ENCODE assay signal across 1 cellular context in the genomic region with DNA sequence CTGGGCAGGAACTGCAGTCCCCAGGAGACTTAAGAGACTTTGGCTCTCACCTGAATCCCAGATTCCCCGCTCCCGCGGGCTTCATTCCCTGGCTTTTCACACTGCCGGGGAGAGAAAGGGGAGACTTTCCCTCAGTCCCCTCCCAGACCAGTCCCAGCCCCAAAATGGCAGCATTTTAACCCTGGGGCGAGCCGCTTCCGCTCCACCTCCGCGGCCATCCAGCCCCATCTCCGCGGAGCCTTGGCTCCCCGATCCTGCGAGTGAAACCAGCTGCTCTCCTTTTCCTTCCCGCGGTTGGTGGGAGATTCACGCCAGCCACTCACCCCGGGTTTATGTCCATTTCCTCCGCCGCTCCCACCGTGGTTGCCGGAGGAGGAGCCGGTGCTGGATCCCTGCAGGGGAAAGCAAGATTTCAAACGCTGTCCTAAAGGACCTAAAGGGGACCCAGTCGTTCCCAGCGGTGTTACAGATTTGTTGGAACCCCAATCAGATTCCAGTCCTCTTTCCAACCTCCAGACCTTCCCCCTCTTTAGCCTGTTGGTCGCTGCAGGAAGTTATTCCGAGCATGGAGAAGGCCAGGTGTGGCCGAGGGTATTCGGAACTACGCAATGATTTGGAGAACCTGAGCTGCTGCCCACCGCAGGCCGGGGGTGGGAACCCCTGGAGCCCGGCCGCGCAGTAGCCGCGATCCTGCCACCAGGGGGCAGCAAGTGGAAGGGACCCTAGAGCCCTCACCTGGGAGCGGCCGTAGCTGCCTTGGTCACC.
A peak's percentile ranks its signal among the peaks of the same experiment; 100 is the strongest.
TF ChIP-seq lines count a peak whose summit lies in the region.

No MANE protein-coding gene starts in this region.

TF ChIP-seq in HEK293, 187 proteins besides CTCF, POLR2A, EP300 and RAD21 (continued from another document and continues in another):
- TF ChIP-seq KLF1 (tag by site-specific recombination; IDR thresholded peaks at IDR 0.05): peak; percentile 56
- TF ChIP-seq ZNF530 (tag by site-specific recombination; IDR thresholded peaks at IDR 0.05; ENCODE audit: low read depth): no peak
- TF ChIP-seq ZNF544 (tag by site-specific recombination; IDR thresholded peaks at IDR 0.05): no peak
- TF ChIP-seq, protein P1, sequence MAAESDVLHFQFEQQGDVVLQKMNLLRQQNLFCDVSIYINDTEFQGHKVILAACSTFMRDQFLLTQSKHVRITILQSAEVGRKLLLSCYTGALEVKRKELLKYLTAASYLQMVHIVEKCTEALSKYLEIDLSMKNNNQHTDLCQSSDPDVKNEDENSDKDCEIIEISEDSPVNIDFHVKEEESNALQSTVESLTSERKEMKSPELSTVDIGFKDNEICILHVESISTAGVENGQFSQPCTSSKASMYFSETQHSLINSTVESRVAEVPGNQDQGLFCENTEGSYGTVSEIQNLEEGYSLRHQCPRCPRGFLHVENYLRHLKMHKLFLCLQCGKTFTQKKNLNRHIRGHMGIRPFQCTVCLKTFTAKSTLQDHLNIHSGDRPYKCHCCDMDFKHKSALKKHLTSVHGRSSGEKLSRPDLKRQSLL (tag by site-specific recombination; IDR thresholded peaks at IDR 0.05): peak; percentile 88
- TF ChIP-seq, protein P2, sequence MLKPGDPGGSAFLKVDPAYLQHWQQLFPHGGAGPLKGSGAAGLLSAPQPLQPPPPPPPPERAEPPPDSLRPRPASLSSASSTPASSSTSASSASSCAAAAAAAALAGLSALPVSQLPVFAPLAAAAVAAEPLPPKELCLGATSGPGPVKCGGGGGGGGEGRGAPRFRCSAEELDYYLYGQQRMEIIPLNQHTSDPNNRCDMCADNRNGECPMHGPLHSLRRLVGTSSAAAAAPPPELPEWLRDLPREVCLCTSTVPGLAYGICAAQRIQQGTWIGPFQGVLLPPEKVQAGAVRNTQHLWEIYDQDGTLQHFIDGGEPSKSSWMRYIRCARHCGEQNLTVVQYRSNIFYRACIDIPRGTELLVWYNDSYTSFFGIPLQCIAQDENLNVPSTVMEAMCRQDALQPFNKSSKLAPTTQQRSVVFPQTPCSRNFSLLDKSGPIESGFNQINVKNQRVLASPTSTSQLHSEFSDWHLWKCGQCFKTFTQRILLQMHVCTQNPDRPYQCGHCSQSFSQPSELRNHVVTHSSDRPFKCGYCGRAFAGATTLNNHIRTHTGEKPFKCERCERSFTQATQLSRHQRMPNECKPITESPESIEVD (tag by site-specific recombination; IDR thresholded peaks at IDR 0.05): no peak
- TF ChIP-seq SALL2 (tag by site-specific recombination; IDR thresholded peaks at IDR 0.05; ENCODE audit: borderline replicate concordance): no peak
- no peak for TF ChIP-seq ZNF473 (tag by site-specific recombination; IDR thresholded peaks at IDR 0.05)
- TF ChIP-seq BCL11A (tag by site-specific recombination; IDR thresholded peaks at IDR 0.05; ENCODE audit: low read depth): peak; percentile 86; the same call in 1 of the 2 replicates
- TF ChIP-seq BCL11B (tag by site-specific recombination; IDR thresholded peaks at IDR 0.05; ENCODE audit: low read depth): peak; percentile 91; the same call in 1 of the 2 replicates
- TF ChIP-seq SETDB1 (IDR thresholded peaks at IDR 0.05; ENCODE audit: insufficient read length, low read length): no peak
- TF ChIP-seq SP2 (tag by site-specific recombination; IDR thresholded peaks at IDR 0.05): peak; percentile 51; the same call in 1 of the 2 replicates
- no peak for TF ChIP-seq TCF7L2 (IDR thresholded peaks at IDR 0.05; ENCODE audit: borderline replicate concordance, low read depth, low read length)
- TF ChIP-seq ZNF335 (tag by site-specific recombination; conservative IDR thresholded peaks at IDR 0.05): peak; percentile 100
- TF ChIP-seq, protein P3, sequence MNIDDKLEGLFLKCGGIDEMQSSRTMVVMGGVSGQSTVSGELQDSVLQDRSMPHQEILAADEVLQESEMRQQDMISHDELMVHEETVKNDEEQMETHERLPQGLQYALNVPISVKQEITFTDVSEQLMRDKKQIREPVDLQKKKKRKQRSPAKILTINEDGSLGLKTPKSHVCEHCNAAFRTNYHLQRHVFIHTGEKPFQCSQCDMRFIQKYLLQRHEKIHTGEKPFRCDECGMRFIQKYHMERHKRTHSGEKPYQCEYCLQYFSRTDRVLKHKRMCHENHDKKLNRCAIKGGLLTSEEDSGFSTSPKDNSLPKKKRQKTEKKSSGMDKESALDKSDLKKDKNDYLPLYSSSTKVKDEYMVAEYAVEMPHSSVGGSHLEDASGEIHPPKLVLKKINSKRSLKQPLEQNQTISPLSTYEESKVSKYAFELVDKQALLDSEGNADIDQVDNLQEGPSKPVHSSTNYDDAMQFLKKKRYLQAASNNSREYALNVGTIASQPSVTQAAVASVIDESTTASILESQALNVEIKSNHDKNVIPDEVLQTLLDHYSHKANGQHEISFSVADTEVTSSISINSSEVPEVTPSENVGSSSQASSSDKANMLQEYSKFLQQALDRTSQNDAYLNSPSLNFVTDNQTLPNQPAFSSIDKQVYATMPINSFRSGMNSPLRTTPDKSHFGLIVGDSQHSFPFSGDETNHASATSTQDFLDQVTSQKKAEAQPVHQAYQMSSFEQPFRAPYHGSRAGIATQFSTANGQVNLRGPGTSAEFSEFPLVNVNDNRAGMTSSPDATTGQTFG (tag by site-specific recombination; IDR thresholded peaks at IDR 0.05; ENCODE audit: borderline replicate concordance): no peak
- TF ChIP-seq ZNF664 (tag by site-specific recombination; IDR thresholded peaks at IDR 0.05): no peak
- no peak for TF ChIP-seq ZNF747 (tag by site-specific recombination; IDR thresholded peaks at IDR 0.05)
- peak; percentile 96 for TF ChIP-seq ZFP37 (tag by site-specific recombination; IDR thresholded peaks at IDR 0.05)
- no peak for TF ChIP-seq HOXD13 (CRISPR knock-in tag; IDR thresholded peaks at IDR 0.05; ENCODE audit: borderline replicate concordance)
- peak; percentile 66 for TF ChIP-seq ZNF366 (tag by site-specific recombination; conservative IDR thresholded peaks at IDR 0.05)
- TF ChIP-seq ZNF155 (tag by site-specific recombination; IDR thresholded peaks at IDR 0.05): no peak
- peak; percentile 97 for TF ChIP-seq ZNF600 (tag by site-specific recombination; IDR thresholded peaks at IDR 0.05)
- peak; percentile 70 for TF ChIP-seq ZNF654 (tag by site-specific recombination; IDR thresholded peaks at IDR 0.05; ENCODE audit: low read depth)
- TF ChIP-seq, protein P4, sequence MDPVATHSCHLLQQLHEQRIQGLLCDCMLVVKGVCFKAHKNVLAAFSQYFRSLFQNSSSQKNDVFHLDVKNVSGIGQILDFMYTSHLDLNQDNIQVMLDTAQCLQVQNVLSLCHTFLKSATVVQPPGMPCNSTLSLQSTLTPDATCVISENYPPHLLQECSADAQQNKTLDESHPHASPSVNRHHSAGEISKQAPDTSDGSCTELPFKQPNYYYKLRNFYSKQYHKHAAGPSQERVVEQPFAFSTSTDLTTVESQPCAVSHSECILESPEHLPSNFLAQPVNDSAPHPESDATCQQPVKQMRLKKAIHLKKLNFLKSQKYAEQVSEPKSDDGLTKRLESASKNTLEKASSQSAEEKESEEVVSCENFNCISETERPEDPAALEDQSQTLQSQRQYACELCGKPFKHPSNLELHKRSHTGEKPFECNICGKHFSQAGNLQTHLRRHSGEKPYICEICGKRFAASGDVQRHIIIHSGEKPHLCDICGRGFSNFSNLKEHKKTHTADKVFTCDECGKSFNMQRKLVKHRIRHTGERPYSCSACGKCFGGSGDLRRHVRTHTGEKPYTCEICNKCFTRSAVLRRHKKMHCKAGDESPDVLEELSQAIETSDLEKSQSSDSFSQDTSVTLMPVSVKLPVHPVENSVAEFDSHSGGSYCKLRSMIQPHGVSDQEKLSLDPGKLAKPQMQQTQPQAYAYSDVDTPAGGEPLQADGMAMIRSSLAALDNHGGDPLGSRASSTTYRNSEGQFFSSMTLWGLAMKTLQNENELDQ (tag by site-specific recombination; IDR thresholded peaks at IDR 0.05; ENCODE audit: low read depth): no peak
- peak; percentile 89 for TF ChIP-seq ZBTB21 (tag by site-specific recombination; IDR thresholded peaks at IDR 0.05)
- TF ChIP-seq, protein P5, sequence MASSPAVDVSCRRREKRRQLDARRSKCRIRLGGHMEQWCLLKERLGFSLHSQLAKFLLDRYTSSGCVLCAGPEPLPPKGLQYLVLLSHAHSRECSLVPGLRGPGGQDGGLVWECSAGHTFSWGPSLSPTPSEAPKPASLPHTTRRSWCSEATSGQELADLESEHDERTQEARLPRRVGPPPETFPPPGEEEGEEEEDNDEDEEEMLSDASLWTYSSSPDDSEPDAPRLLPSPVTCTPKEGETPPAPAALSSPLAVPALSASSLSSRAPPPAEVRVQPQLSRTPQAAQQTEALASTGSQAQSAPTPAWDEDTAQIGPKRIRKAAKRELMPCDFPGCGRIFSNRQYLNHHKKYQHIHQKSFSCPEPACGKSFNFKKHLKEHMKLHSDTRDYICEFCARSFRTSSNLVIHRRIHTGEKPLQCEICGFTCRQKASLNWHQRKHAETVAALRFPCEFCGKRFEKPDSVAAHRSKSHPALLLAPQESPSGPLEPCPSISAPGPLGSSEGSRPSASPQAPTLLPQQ (tag by site-specific recombination; IDR thresholded peaks at IDR 0.05): peak; percentile 69
- TF ChIP-seq, protein P6, sequence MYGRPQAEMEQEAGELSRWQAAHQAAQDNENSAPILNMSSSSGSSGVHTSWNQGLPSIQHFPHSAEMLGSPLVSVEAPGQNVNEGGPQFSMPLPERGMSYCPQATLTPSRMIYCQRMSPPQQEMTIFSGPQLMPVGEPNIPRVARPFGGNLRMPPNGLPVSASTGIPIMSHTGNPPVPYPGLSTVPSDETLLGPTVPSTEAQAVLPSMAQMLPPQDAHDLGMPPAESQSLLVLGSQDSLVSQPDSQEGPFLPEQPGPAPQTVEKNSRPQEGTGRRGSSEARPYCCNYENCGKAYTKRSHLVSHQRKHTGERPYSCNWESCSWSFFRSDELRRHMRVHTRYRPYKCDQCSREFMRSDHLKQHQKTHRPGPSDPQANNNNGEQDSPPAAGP (tag by site-specific recombination; IDR thresholded peaks at IDR 0.05): peak; percentile 88
- no peak for TF ChIP-seq ZNF624 (tag by site-specific recombination; IDR thresholded peaks at IDR 0.05)
- no peak; the same call in 1 of the 2 replicates for TF ChIP-seq KLF10 (tag by site-specific recombination; IDR thresholded peaks at IDR 0.05)
- TF ChIP-seq SCRT2 (tag by site-specific recombination; IDR thresholded peaks at IDR 0.05): peak; percentile 91
- peak; percentile 46; the same call in 1 of the 2 replicates for TF ChIP-seq ZNF10 (tag by site-specific recombination; IDR thresholded peaks at IDR 0.05)
- peak; percentile 61; the same call in 1 of the 2 replicates for TF ChIP-seq MZF1 (tag by site-specific recombination; IDR thresholded peaks at IDR 0.05; ENCODE audit: borderline replicate concordance)
- no peak for TF ChIP-seq ZNF133 (tag by site-specific recombination; IDR thresholded peaks at IDR 0.05)
- no peak for TF ChIP-seq ZNF658 (tag by site-specific recombination; IDR thresholded peaks at IDR 0.05)
- TF ChIP-seq SCRT1 (tag by site-specific recombination; IDR thresholded peaks at IDR 0.05; ENCODE audit: borderline replicate concordance): peak; percentile 62; the same call in 1 of the 2 replicates
- no peak for TF ChIP-seq ZNF175 (tag by site-specific recombination; IDR thresholded peaks at IDR 0.05)
- TF ChIP-seq ZNF560 (tag by site-specific recombination; IDR thresholded peaks at IDR 0.05; ENCODE audit: borderline replicate concordance): no peak
- no peak for TF ChIP-seq ZNF140 (tag by site-specific recombination; IDR thresholded peaks at IDR 0.05)
- no peak for TF ChIP-seq ZNF174 (tag by site-specific recombination; IDR thresholded peaks at IDR 0.05)
- TF ChIP-seq, protein P7, sequence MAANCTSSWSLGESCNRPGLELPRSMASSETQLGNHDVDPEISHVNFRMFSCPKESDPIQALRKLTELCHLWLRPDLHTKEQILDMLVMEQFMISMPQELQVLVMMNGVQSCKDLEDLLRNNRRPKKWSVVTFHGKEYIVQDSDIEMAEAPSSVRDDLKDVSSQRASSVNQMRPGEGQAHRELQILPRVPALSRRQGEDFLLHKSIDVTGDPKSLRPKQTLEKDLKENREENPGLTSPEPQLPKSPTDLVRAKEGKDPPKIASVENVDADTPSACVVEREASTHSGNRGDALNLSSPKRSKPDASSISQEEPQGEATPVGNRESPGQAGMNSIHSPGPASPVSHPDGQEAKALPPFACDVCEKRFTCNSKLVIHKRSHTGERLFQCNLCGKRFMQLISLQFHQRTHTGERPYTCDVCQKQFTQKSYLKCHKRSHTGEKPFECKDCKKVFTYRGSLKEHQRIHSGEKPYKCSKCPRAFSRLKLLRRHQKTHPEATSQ (tag by site-specific recombination; IDR thresholded peaks at IDR 0.05): no peak
- TF ChIP-seq RBAK (tag by site-specific recombination; IDR thresholded peaks at IDR 0.05): no peak
- TF ChIP-seq, protein P8, sequence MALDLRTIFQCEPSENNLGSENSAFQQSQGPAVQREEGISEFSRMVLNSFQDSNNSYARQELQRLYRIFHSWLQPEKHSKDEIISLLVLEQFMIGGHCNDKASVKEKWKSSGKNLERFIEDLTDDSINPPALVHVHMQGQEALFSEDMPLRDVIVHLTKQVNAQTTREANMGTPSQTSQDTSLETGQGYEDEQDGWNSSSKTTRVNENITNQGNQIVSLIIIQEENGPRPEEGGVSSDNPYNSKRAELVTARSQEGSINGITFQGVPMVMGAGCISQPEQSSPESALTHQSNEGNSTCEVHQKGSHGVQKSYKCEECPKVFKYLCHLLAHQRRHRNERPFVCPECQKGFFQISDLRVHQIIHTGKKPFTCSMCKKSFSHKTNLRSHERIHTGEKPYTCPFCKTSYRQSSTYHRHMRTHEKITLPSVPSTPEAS (tag by site-specific recombination; IDR thresholded peaks at IDR 0.05): peak; percentile 43
- TF ChIP-seq ZXDB (tag by site-specific recombination; IDR thresholded peaks at IDR 0.05): peak; percentile 93
- TF ChIP-seq ZNF114 (tag by site-specific recombination; IDR thresholded peaks at IDR 0.05): no peak
- peak; percentile 92 for TF ChIP-seq KLF8 (tag by site-specific recombination; IDR thresholded peaks at IDR 0.05)
- TF ChIP-seq ZNF112 (tag by site-specific recombination; IDR thresholded peaks at IDR 0.05): no peak
- peak; percentile 63; the same call in 1 of the 2 replicates for TF ChIP-seq ZNF843 (tag by site-specific recombination; IDR thresholded peaks at IDR 0.05)
- TF ChIP-seq ZFP69B (tag by site-specific recombination; IDR thresholded peaks at IDR 0.05): peak; percentile 87
- TF ChIP-seq, protein P9, sequence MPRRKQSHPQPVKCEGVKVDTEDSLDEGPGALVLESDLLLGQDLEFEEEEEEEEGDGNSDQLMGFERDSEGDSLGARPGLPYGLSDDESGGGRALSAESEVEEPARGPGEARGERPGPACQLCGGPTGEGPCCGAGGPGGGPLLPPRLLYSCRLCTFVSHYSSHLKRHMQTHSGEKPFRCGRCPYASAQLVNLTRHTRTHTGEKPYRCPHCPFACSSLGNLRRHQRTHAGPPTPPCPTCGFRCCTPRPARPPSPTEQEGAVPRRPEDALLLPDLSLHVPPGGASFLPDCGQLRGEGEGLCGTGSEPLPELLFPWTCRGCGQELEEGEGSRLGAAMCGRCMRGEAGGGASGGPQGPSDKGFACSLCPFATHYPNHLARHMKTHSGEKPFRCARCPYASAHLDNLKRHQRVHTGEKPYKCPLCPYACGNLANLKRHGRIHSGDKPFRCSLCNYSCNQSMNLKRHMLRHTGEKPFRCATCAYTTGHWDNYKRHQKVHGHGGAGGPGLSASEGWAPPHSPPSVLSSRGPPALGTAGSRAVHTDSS (tag by site-specific recombination; IDR thresholded peaks at IDR 0.05): no peak
- peak; percentile 6; the same call in 1 of the 2 replicates for TF ChIP-seq ZNF433 (tag by site-specific recombination; IDR thresholded peaks at IDR 0.05; ENCODE audit: low read depth)
- no peak for TF ChIP-seq ZNF19 (tag by site-specific recombination; IDR thresholded peaks at IDR 0.05; ENCODE audit: low read depth)
